19 cellular contexts compared by ENCODE assay signal in genomic region chr2:24179683-24180082, GRCh38. TPM values are rescaled to one million over a fixed set of nuclear protein-coding genes. Genes with fewer than 3 reads are reported as not detected.
"Had no signal": no experiment of that assay in that cellular context is flagged by ENCODE, and none has a peak within 500 bp of the region (broad histone marks: within the 10 kb centered on the region; RNA-seq: fewer than 3 reads in every experiment).

No MANE protein-coding gene starts in this region.

- ATAC-seq: activated naive CD8-positive, alpha-beta T cell treated with anti-CD3 and anti-CD28 coated beads, Interleukin-2, amount 50 U/mL, for 24 hours; naive thymus-derived CD8-positive, alpha-beta T cell; WTC11 had no signal

- DNase-seq: activated CD4-positive, alpha-beta T cell treated with anti-CD3 and anti-CD28 coated beads for 4 hours; activated CD8-positive, alpha-beta memory T cell treated with anti-CD3 and anti-CD28 coated beads for 24 hours; activated naive CD4-positive, alpha-beta T cell treated with anti-CD3 and anti-CD28 coated beads for 36 hours; activated naive CD8-positive, alpha-beta T cell treated with anti-CD3 and anti-CD28 coated beads, Interleukin-2, amount 50 U/mL, for 24 hours; activated T-cell treated with anti-CD3 and anti-CD28 coated beads for 4 hours; aorta; cortex of kidney; effector memory CD4-positive, alpha-beta T cell; foreskin fibroblast; kidney glomerular epithelial cell; mesenchymal stem cell; naive thymus-derived CD8-positive, alpha-beta T cell; stimulated activated CD4-positive, alpha-beta T cell treated with anti-CD3 and anti-CD28 coated beads, Interleukin-1b, Interleukin-23, amount 100 ng/mL, for 48 hours; stomach; testis; upper lobe of left lung had no signal

- H3K27me3 ChIP-seq: testis, upper lobe of left lung had no signal

- H2AFZ ChIP-seq: parathyroid adenoma had no signal

- H3K4me1 ChIP-seq: parathyroid adenoma, stomach had no signal

- H3K79me2 ChIP-seq: parathyroid adenoma had no signal

- H3K27me3 Mint-ChIP-seq: activated naive CD8-positive, alpha-beta T cell treated with anti-CD3 and anti-CD28 coated beads, Interleukin-2, amount 50 U/mL, for 24 hours; naive thymus-derived CD8-positive, alpha-beta T cell had no signal

- H3K27ac ChIP-seq: parathyroid adenoma, stomach, testis, upper lobe of left lung had no signal

- H3K4me3 ChIP-seq: stomach, testis, upper lobe of left lung had no signal

- H3K4me3 Mint-ChIP-seq: activated naive CD4-positive, alpha-beta T cell treated with anti-CD3 and anti-CD28 coated beads for 36 hours; activated naive CD8-positive, alpha-beta T cell treated with anti-CD3 and anti-CD28 coated beads, Interleukin-2, amount 50 U/mL, for 24 hours; naive thymus-derived CD8-positive, alpha-beta T cell; WTC11 had no signal

- H3K9me3 Mint-ChIP-seq: activated naive CD4-positive, alpha-beta T cell treated with anti-CD3 and anti-CD28 coated beads for 36 hours; activated naive CD8-positive, alpha-beta T cell treated with anti-CD3 and anti-CD28 coated beads, Interleukin-2, amount 50 U/mL, for 24 hours; activated T-helper 2 cell treated with anti-CD3 and anti-CD28 coated beads, Interferon-gamma antibody, Interleukin-2, Interleukin-4, amounts not matched to agents 10 μg/mL and 5 μg/mL and 100 μg/mL, durations not matched to agents 14 hours and 24 hours and 36 hours; naive thymus-derived CD8-positive, alpha-beta T cell; WTC11 had no signal

- H3K9ac ChIP-seq: parathyroid adenoma had no signal

- H3K4me1 Mint-ChIP-seq: activated naive CD8-positive, alpha-beta T cell treated with anti-CD3 and anti-CD28 coated beads, Interleukin-2, amount 50 U/mL, for 24 hours; naive thymus-derived CD8-positive, alpha-beta T cell; WTC11 had no signal

- H3K36me3 Mint-ChIP-seq: naive thymus-derived CD8-positive, alpha-beta T cell; WTC11 had no signal

- H3K9me3 ChIP-seq: testis, upper lobe of left lung had no signal

- H3K27ac Mint-ChIP-seq: activated naive CD4-positive, alpha-beta T cell treated with anti-CD3 and anti-CD28 coated beads for 36 hours; activated naive CD8-positive, alpha-beta T cell treated with anti-CD3 and anti-CD28 coated beads, Interleukin-2, amount 50 U/mL, for 24 hours; activated T-helper 2 cell treated with anti-CD3 and anti-CD28 coated beads, Interferon-gamma antibody, Interleukin-2, Interleukin-4, amounts not matched to agents 10 μg/mL and 5 μg/mL and 100 μg/mL, durations not matched to agents 14 hours and 24 hours and 36 hours; WTC11 had no signal

- H3K36me3 ChIP-seq: stomach, upper lobe of left lung had no signal

RNA-seq across cellular contexts. Expression of gene FAM228A, which starts 4.8 kb away (rescaled TPM):
- total RNA-seq: activated T-helper 2 cell treated with anti-CD3 and anti-CD28 coated beads, Interferon-gamma antibody, Interleukin-2, Interleukin-4, amounts not matched to agents 10 μg/mL and 5 μg/mL and 100 μg/mL, durations not matched to agents 14 hours and 24 hours and 36 hours had no signal

RNA-seq across cellular contexts. Expression of gene PFN4, which starts 56.5 kb away (rescaled TPM):
- total RNA-seq: naive thymus-derived CD8-positive, alpha-beta T cell; WTC11 had no signal
- polyA plus RNA-seq: naive thymus-derived CD8-positive, alpha-beta T cell had no signal
